In genomic region chr9:20187318-20187717, GRCh38 we compare ENCODE assay signal across 22 cellular contexts.
"Had no signal": no experiment of that assay in that cellular context is flagged by ENCODE, and none has a peak within 500 bp of the region (broad histone marks: within the 10 kb centered on the region; RNA-seq: fewer than 3 reads in every experiment).

No MANE protein-coding gene starts in this region.

- H3K9me3 ChIP-seq: esophagus muscularis mucosa, gastroesophageal sphincter, left lung, prostate gland, thoracic aorta, tibial nerve, upper lobe of left lung had no signal

- H3K27me3 Mint-ChIP-seq: naive thymus-derived CD8-positive, alpha-beta T cell; stimulated activated memory B cell treated with anti-CD40 and anti-IgM and Interleukin-4, amounts not matched to agents 10 μg/mL and 1 μg/mL and 100 μg/mL, for 72 hours; stimulated activated naive CD8-positive, alpha-beta T cell treated with anti-CD3 and anti-CD28 coated beads, Interleukin-15, Interleukin-2, amounts not matched to agents 100 ng/mL and 50 ng/mL, for 24 hours had no signal

- H3K36me3 Mint-ChIP-seq: stimulated activated memory B cell treated with anti-CD40 and anti-IgM and Interleukin-4, amounts not matched to agents 10 μg/mL and 1 μg/mL and 100 μg/mL, for 72 hours had no signal

- DNase-seq: dermis blood vessel endothelial cell; effector memory CD4-positive, alpha-beta T cell; foreskin keratinocyte; heart left ventricle; left cardiac atrium; left lung; mesendoderm; midbrain; naive thymus-derived CD8-positive, alpha-beta T cell; nephron progenitor cell; nucleus accumbens; right cardiac atrium; spleen; stimulated activated CD4-positive, alpha-beta T cell treated with anti-CD3 and anti-CD28 coated beads, Interleukin-4, amount 100 ng/mL, for 4 hours; upper lobe of left lung had no signal

- ATAC-seq: foreskin keratinocyte; gastroesophageal sphincter; heart left ventricle; left cardiac atrium; left lung; naive thymus-derived CD8-positive, alpha-beta T cell; right cardiac atrium; stimulated activated memory B cell treated with anti-CD40 and anti-IgM and Interleukin-4, amounts not matched to agents 10 μg/mL and 1 μg/mL and 100 μg/mL, for 72 hours had no signal

- H3K4me3 Mint-ChIP-seq: naive thymus-derived CD8-positive, alpha-beta T cell; nephron progenitor cell; stimulated activated memory B cell treated with anti-CD40 and anti-IgM and Interleukin-4, amounts not matched to agents 10 μg/mL and 1 μg/mL and 100 μg/mL, for 72 hours; stimulated activated naive CD8-positive, alpha-beta T cell treated with anti-CD3 and anti-CD28 coated beads, Interleukin-15, Interleukin-2, amounts not matched to agents 100 ng/mL and 50 ng/mL, for 24 hours had no signal

- H3K27ac Mint-ChIP-seq: naive thymus-derived CD8-positive, alpha-beta T cell; nephron progenitor cell; stimulated activated memory B cell treated with anti-CD40 and anti-IgM and Interleukin-4, amounts not matched to agents 10 μg/mL and 1 μg/mL and 100 μg/mL, for 72 hours; stimulated activated naive CD8-positive, alpha-beta T cell treated with anti-CD3 and anti-CD28 coated beads, Interleukin-15, Interleukin-2, amounts not matched to agents 100 ng/mL and 50 ng/mL, for 24 hours had no signal

- H3K4me1 Mint-ChIP-seq: stimulated activated memory B cell treated with anti-CD40 and anti-IgM and Interleukin-4, amounts not matched to agents 10 μg/mL and 1 μg/mL and 100 μg/mL, for 72 hours had no signal
